Comparison of ENCODE assay signal across 14 cellular contexts in genomic region chr5:156706631-156707030, GRCh38.
DNase-seq lines count a peak whose midpoint lies in the region; TF ChIP-seq lines count a peak whose summit lies in the region.
"Had no signal": no experiment of that assay in that cellular context is flagged by ENCODE, and none has a peak within 500 bp of the region (broad histone marks: within the 10 kb centered on the region; RNA-seq: fewer than 3 reads in every experiment).

No MANE protein-coding gene starts in this region.

- H3K9ac ChIP-seq in Loucy (ENCODE audit: low read depth, low read length, poor library complexity, severe bottlenecking) (no peak overlapping the region), mesendoderm (ENCODE audit: low read length) (no peak overlapping the region)
- H3K9ac ChIP-seq: BLaER1 treated with 17β-estradiol and CSF1 and Interleukin-3, amounts not matched to agents 10 nM and 100 nM had no signal

- no peak overlapping the region for H3K23ac ChIP-seq in mesendoderm (ENCODE audit: low read length)

- H3K18ac ChIP-seq in mesendoderm (ENCODE audit: low read length) = peak overlapping the region; percentile 61

- H3K27me3 ChIP-seq in H7 (ENCODE audit: control insufficient read depth, insufficient read depth, low read length) (no peaks in the 10 kb centered on the region), Loucy (ENCODE audit: insufficient read depth, low read length, poor library complexity, severe bottlenecking) (no peaks in the 10 kb centered on the region), mesendoderm (ENCODE audit: insufficient read depth, low read length, poor library complexity) (no peaks in the 10 kb centered on the region)
- H3K27me3 ChIP-seq: BLaER1 treated with 17β-estradiol and CSF1 and Interleukin-3, amounts not matched to agents 10 nM and 100 nM had no signal

- H2AFZ ChIP-seq in Loucy (ENCODE audit: low read length) = 0 out of 2 replicates have a peak overlapping the region, but pooled peaks have one; percentile 6

- H3K4me1 ChIP-seq in Loucy (ENCODE audit: insufficient read depth, low read length, poor library complexity, severe bottlenecking) (no peaks in the 10 kb centered on the region), mesendoderm (ENCODE audit: control insufficient read depth, low read depth, low read length) (no peaks in the 10 kb centered on the region)
- H3K4me1 ChIP-seq: BLaER1 treated with 17β-estradiol and CSF1 and Interleukin-3, amounts not matched to agents 10 nM and 100 nM had no signal

- no peaks in the 10 kb centered on the region for H3K79me1 ChIP-seq in mesendoderm (ENCODE audit: low read length)

- no peaks in the 10 kb centered on the region for H3F3A ChIP-seq in Loucy (ENCODE audit: low read depth)

- peak overlapping the region; percentile 71 for H3K4ac ChIP-seq in mesendoderm (ENCODE audit: low read depth, low read length)

- peak overlapping the region; percentile 3 for H3K56ac ChIP-seq in mesendoderm (ENCODE audit: low read length)

- DNase-seq in H7 (peak; percentile 14), iPS DF 19.7 (ENCODE audit: low read depth, low spot score) (peak; percentile 50), mesendoderm (peak; percentile 91), NCI-H226 (no peak), SKM-1 (lab: John Stamatoyannopoulos, UW; ENCODE audit: unreplicated experiment) (no peak)
- no peak for DNase-seq in activated CD4-positive, alpha-beta T cell treated with anti-CD3 and anti-CD28 coated beads, Interleukin-2, amount 50 U/mL, for 1 hour
- DNase-seq: ACHN; Calu3; CD4-positive, CD25-positive, alpha-beta regulatory T cell; DMS 273 treated with DMSO at 0.1 percent for 48 hours; KG1 had no signal

- H4K20me1 ChIP-seq in Loucy (ENCODE audit: insufficient read depth, low read length, poor library complexity, severe bottlenecking) = no peaks in the 10 kb centered on the region
- H4K20me1 ChIP-seq: BLaER1 treated with 17β-estradiol and CSF1 and Interleukin-3, amounts not matched to agents 10 nM and 100 nM had no signal

- H4K5ac ChIP-seq in mesendoderm (ENCODE audit: low read length) = no peak overlapping the region

- H2BK120ac ChIP-seq in mesendoderm (ENCODE audit: low read depth, low read length) = no peak overlapping the region

- no peaks in the 10 kb centered on the region for H3K9me3 ChIP-seq in Loucy (ENCODE audit: insufficient read depth, low read depth, low read length)
- H3K9me3 ChIP-seq: BLaER1 treated with 17β-estradiol and CSF1 and Interleukin-3, amounts not matched to agents 10 nM and 100 nM had no signal

- H2BK15ac ChIP-seq in mesendoderm (replicated peaks; ENCODE audit: low read depth) = no peak overlapping the region

- H2AK5ac ChIP-seq in mesendoderm (ENCODE audit: low read length) = no peak overlapping the region

- H3K4me2 ChIP-seq in Loucy (ENCODE audit: low read depth, low read length, poor library complexity, severe bottlenecking) (no peak overlapping the region), mesendoderm (ENCODE audit: low read length) (no peak overlapping the region)
- H3K4me2 ChIP-seq: BLaER1 treated with 17β-estradiol and CSF1 and Interleukin-3, amounts not matched to agents 10 nM and 100 nM had no signal

- peak overlapping the region; percentile 1 for H2BK5ac ChIP-seq in mesendoderm (ENCODE audit: low read length)

- H3K36me3 ChIP-seq in H7 (replicated peaks; ENCODE audit: control insufficient read depth, insufficient read depth, low read length) (no peaks in the 10 kb centered on the region), Loucy (ENCODE audit: insufficient read depth, low read length) (no peaks in the 10 kb centered on the region), mesendoderm (ENCODE audit: control insufficient read depth, insufficient read depth, low read length) (no peaks in the 10 kb centered on the region)
- H3K36me3 ChIP-seq: BLaER1 treated with 17β-estradiol and CSF1 and Interleukin-3, amounts not matched to agents 10 nM and 100 nM had no signal

- no peak overlapping the region for H4K8ac ChIP-seq in mesendoderm (ENCODE audit: low read depth, low read length)

- H3K79me2 ChIP-seq in Loucy (ENCODE audit: insufficient read depth, low read length) (no peaks in the 10 kb centered on the region), mesendoderm (ENCODE audit: control insufficient read depth, insufficient read depth, low read length) (no peaks in the 10 kb centered on the region)

- H3K9me2 ChIP-seq in Loucy (replicated peaks; ENCODE audit: low read depth, low read length) = no peaks in the 10 kb centered on the region

- peak overlapping the region; percentile 8 for H3K27ac ChIP-seq in mesendoderm (ENCODE audit: low read depth, low read length)
- H3K27ac ChIP-seq: BLaER1 treated with 17β-estradiol and CSF1 and Interleukin-3, amounts not matched to agents 10 nM and 100 nM had no signal

- no peak overlapping the region for H3K4me3 ChIP-seq in H7 (ENCODE audit: insufficient read depth, low read depth, low read length)
- no peak overlapping the region for H3K4me3 ChIP-seq in Loucy (ENCODE audit: low read length, poor library complexity, severe bottlenecking)
- no peak overlapping the region for H3K4me3 ChIP-seq in mesendoderm (ENCODE audit: low read length)
- H3K4me3 ChIP-seq: BLaER1 treated with 17β-estradiol and CSF1 and Interleukin-3, amounts not matched to agents 10 nM and 100 nM; GM12878 had no signal

- TF ChIP-seq CTCF in Loucy (conservative IDR thresholded peaks at IDR 0.05; ENCODE audit: low read length) = no peak

Comparison
In these comparisons a context has a peak if more than half of its experiments do, and no peak if none do; other contexts are left out.
1. DNase-seq: peak in H7 (single experiment), iPS DF 19.7 (single experiment) and mesendoderm (single experiment); none in NCI-H226 (single experiment), activated CD4-positive, alpha-beta T cell treated with anti-CD3 and anti-CD28 coated beads, Interleukin-2, amount 50 U/mL, for 1 hour (single experiment) and SKM-1 (single experiment).